Comparison of ENCODE assay signal across 15 cellular contexts in the genomic region with DNA sequence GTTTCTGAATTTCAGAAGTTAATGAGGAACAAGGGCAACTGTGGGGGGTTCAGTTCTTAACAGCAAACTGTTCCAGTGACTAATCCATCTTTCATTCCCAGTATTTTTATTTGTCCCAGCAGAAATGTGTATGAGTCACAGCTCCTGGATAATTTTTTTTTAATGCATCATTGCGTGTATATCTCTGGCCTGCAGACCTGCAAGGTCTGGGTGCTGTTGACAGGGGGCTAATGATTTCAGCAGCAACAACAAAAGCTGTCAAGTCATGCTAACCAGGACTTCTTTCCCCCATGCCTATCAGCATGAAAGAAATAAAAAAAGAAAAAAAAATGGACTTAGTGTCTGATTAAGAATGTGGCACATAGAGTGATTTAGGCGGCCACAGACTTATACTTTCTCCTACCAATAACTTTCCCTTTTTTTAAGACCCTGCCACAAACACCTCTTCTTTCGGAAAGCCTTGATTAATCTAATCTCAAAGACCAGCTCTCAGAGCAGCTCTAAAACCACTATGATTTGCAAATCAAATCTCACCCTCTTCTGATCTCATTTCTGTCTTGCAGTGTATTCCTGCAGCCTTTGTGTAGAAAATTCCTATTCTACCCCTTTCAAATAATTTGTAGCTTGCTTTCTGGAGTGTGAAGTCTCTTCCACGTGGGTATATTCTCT. TPM values are rescaled to one million over a fixed set of nuclear protein-coding genes. Genes with fewer than 3 reads are reported as not detected.
DNase-seq lines count a peak whose midpoint lies in the region; ATAC-seq and TF ChIP-seq lines count a peak whose summit lies in the region.
"Had no signal": no experiment of that assay in that cellular context is flagged by ENCODE, and none has a peak within 500 bp of the region (broad histone marks: within the 10 kb centered on the region; RNA-seq: fewer than 3 reads in every experiment).

No MANE protein-coding gene starts in this region.

- TF ChIP-seq POLR2A in sigmoid colon (IDR thresholded peaks at IDR 0.05): no peak

- peaks cover 59% of the 10 kb centered on the region for H3K4me1 Mint-ChIP-seq in activated B cell treated with CpG ODN at 0.5 μM for 24 hours

- H3K27ac Mint-ChIP-seq in activated B cell treated with CpG ODN at 0.5 μM for 24 hours: no peak overlapping the region
- H3K27ac Mint-ChIP-seq: activated CD4-positive, alpha-beta T cell treated with anti-CD3 and anti-CD28 coated beads, Interleukin-2, amount 10 ng/mL, durations not matched to agents 24 days and 14 days had no signal

- H3K4me3 ChIP-seq in AG04450 (ENCODE audit: low read depth, low read length) (no peak overlapping the region), sigmoid colon (no peak overlapping the region)
- H3K4me3 ChIP-seq: tibial nerve had no signal

- CTCF ChIA-PET in AG04450 (lab: Charles Lee) (interaction anchor here (0.9 to 1.4 kb wide), 2 partner anchors 63 to 184 kb away, joined by 6 read pairs; no protein-coding TSS in a partner anchor), activated B cell treated with CpG ODN at 0.5 μM for 24 hours (lab: Charles Lee) (interaction anchor here (0.5 to 2.6 kb wide), 3 partner anchors 10 to 1662 kb away, joined by 3 to 10 read pairs (median 3); no protein-coding TSS in a partner anchor)

- TF ChIP-seq CTCF in AG04450 (IDR thresholded peaks at IDR 0.05; ENCODE audit: low read depth, low read length): no peak
- no peak for TF ChIP-seq CTCF in activated B cell treated with CpG ODN at 0.5 μM for 24 hours (IDR thresholded peaks at IDR 0.05)
- no peak for TF ChIP-seq CTCF in sigmoid colon (IDR thresholded peaks at IDR 0.05)

- no peaks in the 10 kb centered on the region for H3K36me3 Mint-ChIP-seq in activated B cell treated with CpG ODN at 0.5 μM for 24 hours (ENCODE audit: low read depth)

- H3K4me1 ChIP-seq in sigmoid colon: peaks cover 0 to 3% (median 0%) of the 10 kb centered on the region in 4 donors

- no peaks in the 10 kb centered on the region for H3K27me3 ChIP-seq in AG04450 (ENCODE audit: control insufficient read depth, insufficient read depth, low read length)
- no peaks in the 10 kb centered on the region for H3K27me3 ChIP-seq in sigmoid colon
- H3K27me3 ChIP-seq: tibial nerve had no signal

- no peaks in the 10 kb centered on the region for H3K36me3 ChIP-seq in sigmoid colon
- H3K36me3 ChIP-seq: tibial nerve had no signal

- no peak for TF ChIP-seq EP300 in sigmoid colon (IDR thresholded peaks at IDR 0.05)

- DNase-seq in AG04450 (ENCODE audit: low read depth, low spot score): peak; percentile 24
- peak; percentile 100 for DNase-seq in HS-5 (ENCODE audit: low read depth)
- no peak for DNase-seq in activated B cell treated with CpG ODN at 0.5 μM for 24 hours
- DNase-seq in glomerular endothelial cell (ENCODE audit: extremely low read depth, low read depth, low spot score): peak; percentile 64
- DNase-seq in sigmoid colon: no peak
- DNase-seq in head of caudate nucleus: no peak
- DNase-seq: activated CD4-positive, alpha-beta T cell treated with anti-CD3 and anti-CD28 coated beads, Interleukin-2, amount 10 ng/mL, durations not matched to agents 24 days and 14 days; activated naive CD4-positive, alpha-beta T cell; C1 segment of cervical spinal cord; effector CD4-positive, alpha-beta T cell; NCI-H2171 treated with DMSO at 0.1 percent for 48 hours had no signal

- no peak for ATAC-seq in activated B cell treated with CpG ODN at 0.5 μM for 24 hours (ENCODE audit: low read depth)
- ATAC-seq in GM21423 (IDR thresholded peaks at IDR 0.05; ENCODE audit: unreplicated experiment): no peak
- ATAC-seq in HG03108 (IDR thresholded peaks at IDR 0.05; ENCODE audit: unreplicated experiment): no peak
- ATAC-seq: HepG2 had no signal

- no peak overlapping the region for H3K27ac ChIP-seq in AG04450 (ENCODE audit: low read depth, low read length)
- H3K27ac ChIP-seq in sigmoid colon: no peak overlapping the region
- H3K27ac ChIP-seq: tibial nerve had no signal

- no peaks in the 10 kb centered on the region for H3K9me3 Mint-ChIP-seq in activated B cell treated with CpG ODN at 0.5 μM for 24 hours

- peak overlapping the region; percentile 29 for H3K4me3 Mint-ChIP-seq in activated B cell treated with CpG ODN at 0.5 μM for 24 hours
- H3K4me3 Mint-ChIP-seq: activated CD4-positive, alpha-beta T cell treated with anti-CD3 and anti-CD28 coated beads, Interleukin-2, amount 10 ng/mL, durations not matched to agents 24 days and 14 days had no signal

- H3K27me3 Mint-ChIP-seq in activated B cell treated with CpG ODN at 0.5 μM for 24 hours: no peaks in the 10 kb centered on the region

- POLR2A ChIA-PET in AG04450 (lab: Yijun Ruan, JAX) (no interaction called here), activated B cell treated with CpG ODN at 0.5 μM for 24 hours (lab: Charles Lee) (interaction anchor here (0.7 to 2.4 kb wide), 9 partner anchors 10 to 125 kb away, joined by 3 to 14 read pairs (median 3); partner anchors contain the start of gene PREX1)

- 69 to 76% methylated on average over 4 of the region's 4 CpGs for WGBS in sigmoid colon, 2 donors

- H3K9me3 ChIP-seq in AG04450 (ENCODE audit: control insufficient read depth, insufficient read depth, low read length) (no peaks in the 10 kb centered on the region), sigmoid colon (no peaks in the 10 kb centered on the region)
- H3K9me3 ChIP-seq: tibial nerve had no signal

- intact Hi-C loops in activated B cell treated with CpG ODN at 0.5 μM for 24 hours (cut with micrococcal nuclease): no loop called here
- intact Hi-C loops in sigmoid colon (cut with DNase I): no loop called here
- intact Hi-C loops in head of caudate nucleus (cut with DNase I): no loop called here

RNA-seq across cellular contexts. Expression of gene PREX1, which starts 14.2 kb away (rescaled TPM):
- polyA plus RNA-seq in AG04450 (2011; rRNA removed) (0.50 and 0.69 TPM in 2 replicates), sigmoid colon (10 to 100 TPM in 1 of 3 donors, 1 to 10 TPM in 2; 5.4 to 22.9 (median 6.7) TPM)
- polyA minus RNA-seq in AG04450 (2011; rRNA and poly(A)+ RNA removed): 0.56 and 0.64 TPM in 2 replicates
- total RNA-seq in activated B cell treated with CpG ODN at 0.5 μM for 24 hours (65.0 and 71.4 TPM in 2 replicates), glomerular endothelial cell (84.9 and 105 TPM in 2 replicates), sigmoid colon (10 to 100 TPM; 12.8 to 21.0 (median 17.3) TPM)

Comparison
In these comparisons a context has a peak if more than half of its experiments do, and no peak if none do; other contexts are left out.
1. DNase-seq: peak in AG04450 (single experiment), HS-5 (single experiment) and glomerular endothelial cell (single experiment); none in activated B cell treated with CpG ODN at 0.5 μM for 24 hours (single experiment), sigmoid colon (single experiment) and head of caudate nucleus (0 of 42).